In genomic region chr6:72530750-72531149, GRCh38 we compare ENCODE assay signal across 26 cellular contexts.
"Had no signal": no experiment of that assay in that cellular context is flagged by ENCODE, and none has a peak within 500 bp of the region (broad histone marks: within the 10 kb centered on the region; RNA-seq: fewer than 3 reads in every experiment).

No MANE protein-coding gene starts in this region.

- H3K4me3 ChIP-seq: coronary artery, dorsolateral prefrontal cortex, esophagus squamous epithelium, gastroesophageal sphincter, heart left ventricle, hepatocyte, left lung, lower lobe of right lung had no signal

- H3K4me2 ChIP-seq: hepatocyte had no signal

- H3K79me2 ChIP-seq: hepatocyte had no signal

- H2AFZ ChIP-seq: hepatocyte had no signal

- H3K36me3 ChIP-seq: esophagus squamous epithelium, gastroesophageal sphincter, heart left ventricle, left lung, lower lobe of right lung had no signal

- DNase-seq: dermis blood vessel endothelial cell; dorsolateral prefrontal cortex; effector CD4-positive, alpha-beta T cell; effector memory CD4-positive, alpha-beta T cell; erythroblast; esophagus squamous epithelium; foreskin fibroblast; heart left ventricle; hypothalamus; immature natural killer cell; islet precursor cell; left cardiac atrium; left lung; left ventricle myocardium superior; lower lobe of right lung; mesendoderm; midbrain; naive thymus-derived CD4-positive, alpha-beta T cell had no signal

- H3K4me1 ChIP-seq: esophagus squamous epithelium, gastroesophageal sphincter, heart left ventricle, left lung, lower lobe of right lung had no signal

- H3K27ac ChIP-seq: coronary artery, dorsolateral prefrontal cortex, epithelial cell of prostate, esophagus squamous epithelium, gastroesophageal sphincter, heart left ventricle, hepatocyte, left lung, lower lobe of right lung had no signal

- H3K27me3 ChIP-seq: esophagus squamous epithelium, gastroesophageal sphincter, heart left ventricle, hepatocyte, left lung had no signal

- FAIRE-seq: colon, endothelial cell of umbilical vein, frontal cortex had no signal

- H3K9me3 ChIP-seq: esophagus squamous epithelium, gastroesophageal sphincter, heart left ventricle, left lung, lower lobe of right lung had no signal

- ATAC-seq: esophagus mucosa; gastroesophageal sphincter; heart left ventricle; left cardiac atrium; left lung; left ventricle myocardium superior; lower lobe of right lung; naive thymus-derived CD4-positive, alpha-beta T cell had no signal
